33 cellular contexts compared by ENCODE assay signal in the genomic region with DNA sequence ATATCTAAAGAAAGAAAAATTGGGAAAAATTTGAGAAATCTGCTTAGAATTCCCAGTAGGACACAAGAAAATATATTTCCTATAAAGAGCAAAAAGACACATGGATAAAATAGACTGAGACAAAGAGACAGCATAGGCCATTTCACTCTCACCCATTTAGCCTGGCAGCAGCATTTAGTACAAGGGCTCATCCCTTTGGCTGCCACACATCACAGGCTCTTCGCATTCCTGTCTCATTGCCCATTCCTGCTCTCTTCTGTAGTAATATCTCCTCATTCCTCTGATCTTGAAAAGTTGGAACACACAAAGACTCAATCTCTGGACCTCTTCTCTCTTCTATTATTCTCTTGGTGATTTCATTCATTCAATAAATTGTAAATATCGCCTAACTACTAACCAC.
"Had no signal": no experiment of that assay in that cellular context is flagged by ENCODE, and none has a peak within 500 bp of the region (broad histone marks: within the 10 kb centered on the region; RNA-seq: fewer than 3 reads in every experiment).

No MANE protein-coding gene starts in this region.

- H3K36me3 Mint-ChIP-seq: activated CD8-positive, alpha-beta memory T cell treated with anti-CD3 and anti-CD28 coated beads, Interleukin-2, amount 10 ng/mL, durations not matched to agents 7 days and 5 days; activated naive CD4-positive, alpha-beta T cell treated with anti-CD3 and anti-CD28 coated beads, Interleukin-2, amount 10 ng/mL, durations not matched to agents 7 days and 5 days; activated naive CD4-positive, alpha-beta T cell treated with anti-CD3 and anti-CD28 coated beads, Interleukin-2, amount 50 U/mL, for 24 hours; activated naive CD8-positive, alpha-beta T cell; activated naive CD8-positive, alpha-beta T cell treated with anti-CD3 and anti-CD28 coated beads, Interleukin-2, amount 10 ng/mL, durations not matched to agents 7 days and 5 days had no signal

- H3K4me1 ChIP-seq: ascending aorta had no signal

- ATAC-seq: activated CD8-positive, alpha-beta memory T cell treated with anti-CD3 and anti-CD28 coated beads, Interleukin-2, amount 10 ng/mL, durations not matched to agents 7 days and 5 days; activated CD8-positive, alpha-beta T cell treated with anti-CD3 and anti-CD28 coated beads, Interleukin-2, amount 10 ng/mL, durations not matched to agents 7 days and 5 days; activated naive CD8-positive, alpha-beta T cell treated with anti-CD3 and anti-CD28 coated beads, Interleukin-2, amount 50 U/mL, for 24 hours had no signal

- H3K27ac ChIP-seq: ascending aorta, cardiac muscle cell had no signal

- H3K4me3 ChIP-seq: ascending aorta, cardiac muscle cell had no signal

- H3K36me3 ChIP-seq: ascending aorta, cardiac muscle cell had no signal

- H3K4me1 Mint-ChIP-seq: activated B cell treated with CpG ODN at 0.5 μM for 24 hours; activated CD4-positive, alpha-beta memory T cell treated with anti-CD3 and anti-CD28 coated beads, Interleukin-2, amount 10 ng/mL, durations not matched to agents 7 days and 5 days; activated CD4-positive, alpha-beta T cell treated with anti-CD3 and anti-CD28 coated beads, Interleukin-2, amount 10 ng/mL, durations not matched to agents 24 days and 14 days; activated CD8-positive, alpha-beta memory T cell treated with anti-CD3 and anti-CD28 coated beads, Interleukin-2, amount 10 ng/mL, durations not matched to agents 7 days and 5 days; activated naive CD4-positive, alpha-beta T cell treated with anti-CD3 and anti-CD28 coated beads, Interleukin-2, amount 10 ng/mL, durations not matched to agents 7 days and 5 days; activated naive CD4-positive, alpha-beta T cell treated with anti-CD3 and anti-CD28 coated beads, Interleukin-2, amount 50 U/mL, for 24 hours; activated naive CD8-positive, alpha-beta T cell treated with anti-CD3 and anti-CD28 coated beads, Interleukin-2, amount 10 ng/mL, durations not matched to agents 7 days and 5 days; activated naive CD8-positive, alpha-beta T cell treated with anti-CD3 and anti-CD28 coated beads, Interleukin-2, amount 50 U/mL, for 24 hours had no signal

- H3K4me3 Mint-ChIP-seq: activated B cell treated with CpG ODN at 0.5 μM for 24 hours; activated CD4-positive, alpha-beta memory T cell treated with anti-CD3 and anti-CD28 coated beads, Interleukin-2, amount 10 ng/mL, durations not matched to agents 7 days and 5 days; activated CD4-positive, alpha-beta T cell treated with anti-CD3 and anti-CD28 coated beads, Interleukin-2, amount 10 ng/mL, durations not matched to agents 24 days and 14 days; activated CD8-positive, alpha-beta memory T cell treated with anti-CD3 and anti-CD28 coated beads, Interleukin-2, amount 10 ng/mL, durations not matched to agents 7 days and 5 days; activated CD8-positive, alpha-beta T cell treated with anti-CD3 and anti-CD28 coated beads, Interleukin-2, amount 10 ng/mL, durations not matched to agents 7 days and 5 days; activated naive CD4-positive, alpha-beta T cell treated with anti-CD3 and anti-CD28 coated beads, Interleukin-2, amount 10 ng/mL, durations not matched to agents 7 days and 5 days; activated naive CD4-positive, alpha-beta T cell treated with anti-CD3 and anti-CD28 coated beads, Interleukin-2, amount 50 U/mL, for 24 hours; activated naive CD8-positive, alpha-beta T cell; activated naive CD8-positive, alpha-beta T cell treated with anti-CD3 and anti-CD28 coated beads, Interleukin-2, amount 10 ng/mL, durations not matched to agents 7 days and 5 days; activated naive CD8-positive, alpha-beta T cell treated with anti-CD3 and anti-CD28 coated beads, Interleukin-2, amount 50 U/mL, for 24 hours; activated T-cell treated with anti-CD3 and anti-CD28 coated beads, Interleukin-2, amount 50 U/mL, for 24 hours; brain; T-helper 1 cell treated with Interleukin-12 subunit alpha and Interleukin-12 subunit beta and Interleukin-4 antibody, amounts not matched to agents 30 μg/mL and 1 μg/mL, for 36 hours; T-helper 2 cell treated with Interferon-gamma antibody and Interleukin-4, amounts not matched to agents 5 μg/mL and 100 μg/mL, for 36 hours had no signal

- DNase-seq: activated B cell treated with CpG ODN at 0.5 μM for 24 hours; activated CD4-positive, alpha-beta memory T cell treated with anti-CD3 and anti-CD28 coated beads, Interleukin-2, amount 10 ng/mL, durations not matched to agents 7 days and 5 days; activated CD4-positive, alpha-beta T cell treated with anti-CD3 and anti-CD28 coated beads for 4 hours; activated CD4-positive, alpha-beta T cell treated with anti-CD3 and anti-CD28 coated beads, Interleukin-2, amount 10 ng/mL, durations not matched to agents 24 days and 14 days; activated CD4-positive, alpha-beta T cell treated with anti-CD3 and anti-CD28 coated beads, Interleukin-2, amount 50 U/mL, for 1 hour; activated CD4-positive, alpha-beta T cell treated with anti-CD3 and anti-CD28 coated beads, Interleukin-2, amount 50 U/mL, for 48 hours; activated CD4-positive, CD25-positive, alpha-beta regulatory T cell treated with anti-CD3 and anti-CD28 coated beads, Interleukin-2, amount 50 U/mL, for 72 hours; activated CD8-positive, alpha-beta memory T cell treated with anti-CD3 and anti-CD28 coated beads for 24 hours; activated CD8-positive, alpha-beta memory T cell treated with anti-CD3 and anti-CD28 coated beads, Interleukin-2, amount 10 ng/mL, durations not matched to agents 7 days and 5 days; activated CD8-positive, alpha-beta memory T cell treated with anti-CD3 and anti-CD28 coated beads, Interleukin-2, amount 50 U/mL, for 48 hours; activated CD8-positive, alpha-beta T cell treated with anti-CD3 and anti-CD28 coated beads, Interleukin-2, amount 10 ng/mL, durations not matched to agents 7 days and 5 days; activated effector memory CD4-positive, alpha-beta T cell treated with Interleukin-2 at 50 U/mL for 16 hours; activated gamma-delta T cell; activated naive CD4-positive, alpha-beta T cell treated with anti-CD3 and anti-CD28 coated beads, Interleukin-2, amount 10 ng/mL, durations not matched to agents 7 days and 5 days; activated naive CD4-positive, alpha-beta T cell treated with Interleukin-2 at 50 U/mL for 16 hours; activated naive CD8-positive, alpha-beta T cell treated with anti-CD3 and anti-CD28 coated beads, Interleukin-2, amount 10 ng/mL, durations not matched to agents 7 days and 5 days; activated naive CD8-positive, alpha-beta T cell treated with anti-CD3 and anti-CD28 coated beads, Interleukin-2, amount 50 U/mL, for 24 hours; activated T-cell treated with anti-CD3 and anti-CD28 coated beads, Interleukin-2, amount 50 U/mL, for 24 hours; activated T-cell treated with anti-CD3 and anti-CD28 coated beads, Interleukin-2, amount 50 U/mL, for 48 hours; amygdala; anterior cingulate cortex; central memory CD4-positive, alpha-beta T cell; T-helper 1 cell; T-helper 2 cell; T-helper 9 cell had no signal

- H3K9me3 Mint-ChIP-seq: activated naive CD4-positive, alpha-beta T cell treated with anti-CD3 and anti-CD28 coated beads, Interleukin-2, amount 50 U/mL, for 24 hours; T-helper 1 cell treated with Interleukin-12 subunit alpha and Interleukin-12 subunit beta and Interleukin-4 antibody, amounts not matched to agents 30 μg/mL and 1 μg/mL, for 36 hours had no signal

- H3K27ac Mint-ChIP-seq: activated B cell treated with CpG ODN at 0.5 μM for 24 hours; activated CD4-positive, alpha-beta memory T cell treated with anti-CD3 and anti-CD28 coated beads, Interleukin-2, amount 10 ng/mL, durations not matched to agents 7 days and 5 days; activated CD4-positive, alpha-beta T cell treated with anti-CD3 and anti-CD28 coated beads, Interleukin-2, amount 10 ng/mL, durations not matched to agents 24 days and 14 days; activated CD8-positive, alpha-beta memory T cell treated with anti-CD3 and anti-CD28 coated beads, Interleukin-2, amount 10 ng/mL, durations not matched to agents 7 days and 5 days; activated CD8-positive, alpha-beta T cell treated with anti-CD3 and anti-CD28 coated beads, Interleukin-2, amount 10 ng/mL, durations not matched to agents 7 days and 5 days; activated naive CD4-positive, alpha-beta T cell treated with anti-CD3 and anti-CD28 coated beads, Interleukin-2, amount 10 ng/mL, durations not matched to agents 7 days and 5 days; activated naive CD4-positive, alpha-beta T cell treated with anti-CD3 and anti-CD28 coated beads, Interleukin-2, amount 50 U/mL, for 24 hours; activated naive CD8-positive, alpha-beta T cell; activated naive CD8-positive, alpha-beta T cell treated with anti-CD3 and anti-CD28 coated beads, Interleukin-2, amount 10 ng/mL, durations not matched to agents 7 days and 5 days; activated naive CD8-positive, alpha-beta T cell treated with anti-CD3 and anti-CD28 coated beads, Interleukin-2, amount 50 U/mL, for 24 hours; activated T-cell treated with anti-CD3 and anti-CD28 coated beads, Interleukin-2, amount 50 U/mL, for 24 hours; activated T-helper 2 cell treated with anti-CD3 and anti-CD28 coated beads, Interferon-gamma antibody, Interleukin-2, Interleukin-4, amounts not matched to agents 10 μg/mL and 5 μg/mL and 100 μg/mL, durations not matched to agents 14 hours and 24 hours and 36 hours; brain; T-helper 1 cell treated with Interleukin-12 subunit alpha and Interleukin-12 subunit beta and Interleukin-4 antibody, amounts not matched to agents 30 μg/mL and 1 μg/mL, for 36 hours; T-helper 2 cell treated with Interferon-gamma antibody and Interleukin-4, amounts not matched to agents 5 μg/mL and 100 μg/mL, for 36 hours had no signal

- H3K27me3 Mint-ChIP-seq: activated B cell treated with CpG ODN at 0.5 μM for 24 hours; activated CD4-positive, alpha-beta memory T cell treated with anti-CD3 and anti-CD28 coated beads, Interleukin-2, amount 10 ng/mL, durations not matched to agents 7 days and 5 days; activated CD4-positive, alpha-beta T cell treated with anti-CD3 and anti-CD28 coated beads, Interleukin-2, amount 10 ng/mL, durations not matched to agents 24 days and 14 days; activated CD8-positive, alpha-beta memory T cell treated with anti-CD3 and anti-CD28 coated beads, Interleukin-2, amount 10 ng/mL, durations not matched to agents 7 days and 5 days; activated naive CD4-positive, alpha-beta T cell treated with anti-CD3 and anti-CD28 coated beads, Interleukin-2, amount 10 ng/mL, durations not matched to agents 7 days and 5 days; activated naive CD4-positive, alpha-beta T cell treated with anti-CD3 and anti-CD28 coated beads, Interleukin-2, amount 50 U/mL, for 24 hours; activated naive CD8-positive, alpha-beta T cell; activated naive CD8-positive, alpha-beta T cell treated with anti-CD3 and anti-CD28 coated beads, Interleukin-2, amount 10 ng/mL, durations not matched to agents 7 days and 5 days; activated naive CD8-positive, alpha-beta T cell treated with anti-CD3 and anti-CD28 coated beads, Interleukin-2, amount 50 U/mL, for 24 hours; activated T-cell treated with anti-CD3 and anti-CD28 coated beads, Interleukin-2, amount 50 U/mL, for 24 hours; brain had no signal

- H3K9me3 ChIP-seq: ascending aorta had no signal

- H3K27me3 ChIP-seq: ascending aorta, cardiac muscle cell had no signal
